In the genomic region with DNA sequence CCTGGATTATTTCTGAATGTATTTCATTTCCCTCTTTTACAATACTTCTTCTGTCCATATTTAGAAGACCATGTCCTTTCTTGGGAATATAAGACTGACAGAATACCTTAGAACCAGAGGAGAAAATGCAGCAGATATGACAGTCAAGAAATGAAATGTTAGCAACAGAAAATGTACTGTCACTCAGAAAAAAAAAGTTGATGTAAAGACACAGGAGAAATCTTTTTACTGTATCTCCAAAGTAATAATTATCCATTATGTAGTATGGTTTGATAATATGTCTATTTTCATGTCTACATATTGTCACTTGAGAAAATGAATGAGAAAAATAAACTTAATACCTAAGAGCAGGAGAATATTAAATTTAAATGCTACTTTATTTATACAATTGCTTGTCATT, we compare ENCODE assay signal across 11 cellular contexts.
"Had no signal": no experiment of that assay in that cellular context is flagged by ENCODE, and none has a peak within 500 bp of the region (broad histone marks: within the 10 kb centered on the region; RNA-seq: fewer than 3 reads in every experiment).

No MANE protein-coding gene starts in this region.

- H3K4me3 Mint-ChIP-seq: GM23338, H9, HFFc6 had no signal

- H3K4me1 Mint-ChIP-seq: GM23338, H9 had no signal

- H3K4me3 ChIP-seq: GM23248, GM23338, HAP-1 had no signal

- H2AFZ ChIP-seq: GM23248, GM23338 had no signal

- H3K4me2 ChIP-seq: GM23338 had no signal

- FAIRE-seq: H1, H54 had no signal

- H3K27ac ChIP-seq: GM23248 had no signal

- H3K36me3 ChIP-seq: HAP-1 had no signal

- DNase-seq: GM23248, GOT3, H7, H9, HCEC 1CT, HFFc6 had no signal

- H3K9me3 ChIP-seq: HAP-1 had no signal

- ATAC-seq: GM23338, HCT116 had no signal

- H3K27ac Mint-ChIP-seq: GM23338, H9, HFFc6 had no signal

- H3K9ac ChIP-seq: GM23248 had no signal
